Comparison of ENCODE assay signal across 8 cellular contexts in the genomic region with DNA sequence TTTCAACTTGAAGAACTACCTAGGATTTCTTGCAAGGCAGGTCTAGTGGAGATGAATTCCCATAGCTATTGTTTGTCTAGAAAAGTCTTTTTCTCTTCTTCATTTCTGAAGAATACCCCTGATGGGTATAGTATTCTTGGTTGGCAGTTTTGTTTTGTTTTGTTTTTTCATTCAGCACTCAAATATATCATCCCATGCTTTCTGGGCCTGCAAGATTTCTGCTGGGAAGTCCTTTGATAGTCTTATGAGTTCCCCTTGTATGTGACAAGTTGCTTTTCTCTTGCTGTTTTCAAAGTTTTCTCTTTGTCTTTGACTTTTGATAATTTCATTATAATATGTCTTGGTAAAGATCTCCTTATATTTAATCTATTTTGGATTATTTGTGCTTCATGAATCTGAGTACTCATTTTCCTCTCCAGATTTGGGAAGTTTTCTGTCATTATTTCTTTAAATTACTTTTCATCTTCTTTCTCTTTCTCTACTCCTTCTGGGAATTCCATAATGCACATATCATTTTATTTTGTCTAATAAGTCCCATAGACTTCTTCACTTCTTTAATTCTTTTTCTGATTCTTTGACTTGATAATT.
"Had no signal": no experiment of that assay in that cellular context is flagged by ENCODE, and none has a peak within 500 bp of the region (broad histone marks: within the 10 kb centered on the region; RNA-seq: fewer than 3 reads in every experiment).

No MANE protein-coding gene starts in this region.

- FAIRE-seq: G401.6, GM12878, GM12891, GM12892, GM18507, GM19239 had no signal

- H3K4me3 ChIP-seq: GM12878 had no signal

- DNase-seq: GDM1, GF-D8 had no signal

- ATAC-seq: GM12878 had no signal
